24 cellular contexts compared by ENCODE assay signal in the genomic region with DNA sequence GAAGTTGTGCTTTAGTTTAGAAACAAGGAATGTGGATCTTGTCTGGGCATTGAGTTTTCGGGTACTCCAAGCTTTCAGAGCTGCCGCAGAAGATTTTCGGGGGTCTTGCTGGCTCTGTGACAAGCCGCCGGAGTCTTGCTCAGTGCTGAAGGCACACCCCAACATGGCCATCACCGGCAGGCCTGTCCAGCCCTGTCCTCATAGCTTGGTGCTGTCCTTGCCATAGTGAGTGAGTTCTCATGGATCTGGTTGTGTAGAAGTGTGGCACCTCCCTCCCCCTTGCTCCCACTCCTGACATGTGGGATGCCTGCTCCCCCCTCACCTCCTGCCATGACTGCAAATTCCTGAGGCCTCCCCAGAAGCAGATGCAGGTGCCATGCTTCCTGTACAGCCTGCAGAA.
"Had no signal": no experiment of that assay in that cellular context is flagged by ENCODE, and none has a peak within 500 bp of the region (broad histone marks: within the 10 kb centered on the region; RNA-seq: fewer than 3 reads in every experiment).

No MANE protein-coding gene starts in this region.

- DNase-seq: activated B cell treated with CpG ODN at 0.5 μM for 24 hours; activated CD4-positive, alpha-beta T cell treated with anti-CD3 and anti-CD28 coated beads, Interleukin-2, amount 50 U/mL, for 4 hours; activated effector memory CD4-positive, alpha-beta T cell treated with Interleukin-2 at 50 U/mL for 16 hours; activated naive CD4-positive, alpha-beta T cell treated with anti-CD3 and anti-CD28 coated beads for 36 hours; activated naive CD8-positive, alpha-beta T cell treated with anti-CD3 and anti-CD28 coated beads, Interleukin-2, amount 10 ng/mL, durations not matched to agents 7 days and 5 days; activated T-cell treated with anti-CD3 and anti-CD28 coated beads for 4 hours; brain microvascular endothelial cell; caudate nucleus; dermis blood vessel endothelial cell; effector CD4-positive, alpha-beta T cell; foreskin fibroblast; hypothalamus; immature natural killer cell; lower lobe of right lung; mucosa of descending colon; nucleus accumbens; pancreas; stimulated activated naive CD4-positive, alpha-beta T cell; upper lobe of right lung had no signal

- H3K36me3 Mint-ChIP-seq: activated naive CD8-positive, alpha-beta T cell treated with anti-CD3 and anti-CD28 coated beads, Interleukin-2, amount 10 ng/mL, durations not matched to agents 7 days and 5 days; immature natural killer cell had no signal

- H3K9me3 Mint-ChIP-seq: activated B cell treated with CpG ODN at 0.5 μM for 24 hours; activated naive CD4-positive, alpha-beta T cell treated with anti-CD3 and anti-CD28 coated beads for 36 hours; activated naive CD8-positive, alpha-beta T cell treated with anti-CD3 and anti-CD28 coated beads, Interleukin-2, amount 10 ng/mL, durations not matched to agents 7 days and 5 days had no signal

- H3K27me3 ChIP-seq: ascending aorta, brain microvascular endothelial cell, pancreas, suprapubic skin, tibial artery, upper lobe of right lung had no signal

- H3K4me3 ChIP-seq: ascending aorta, lower lobe of right lung, mucosa of descending colon, pancreas, prostate gland, suprapubic skin, tibial artery, upper lobe of right lung had no signal

- H3K4me1 Mint-ChIP-seq: immature natural killer cell had no signal

- H3K4me3 Mint-ChIP-seq: activated B cell treated with CpG ODN at 0.5 μM for 24 hours; activated naive CD4-positive, alpha-beta T cell treated with anti-CD3 and anti-CD28 coated beads for 36 hours; activated naive CD8-positive, alpha-beta T cell treated with anti-CD3 and anti-CD28 coated beads, Interleukin-2, amount 10 ng/mL, durations not matched to agents 7 days and 5 days; immature natural killer cell; nephron had no signal

- ATAC-seq: lower lobe of right lung, mucosa of descending colon, pancreas, upper lobe of right lung had no signal

- H3K27ac Mint-ChIP-seq: activated B cell treated with CpG ODN at 0.5 μM for 24 hours; activated naive CD4-positive, alpha-beta T cell treated with anti-CD3 and anti-CD28 coated beads for 36 hours; activated naive CD8-positive, alpha-beta T cell treated with anti-CD3 and anti-CD28 coated beads, Interleukin-2, amount 10 ng/mL, durations not matched to agents 7 days and 5 days; immature natural killer cell; nephron had no signal

- H3K4me1 ChIP-seq: pancreas, prostate gland had no signal

- FAIRE-seq: pancreas had no signal

- H3K9me3 ChIP-seq: ascending aorta, lower lobe of right lung, mucosa of descending colon, pancreas, prostate gland, suprapubic skin, tibial artery, upper lobe of right lung had no signal

- H3K27ac ChIP-seq: ascending aorta, brain microvascular endothelial cell, lower lobe of right lung, pancreas, prostate gland, suprapubic skin, tibial artery, upper lobe of right lung had no signal

- H3K36me3 ChIP-seq: ascending aorta, brain microvascular endothelial cell, lower lobe of right lung, pancreas, prostate gland, suprapubic skin, tibial artery, upper lobe of right lung had no signal
